Comparison of ENCODE assay signal across 13 cellular contexts in the genomic region with DNA sequence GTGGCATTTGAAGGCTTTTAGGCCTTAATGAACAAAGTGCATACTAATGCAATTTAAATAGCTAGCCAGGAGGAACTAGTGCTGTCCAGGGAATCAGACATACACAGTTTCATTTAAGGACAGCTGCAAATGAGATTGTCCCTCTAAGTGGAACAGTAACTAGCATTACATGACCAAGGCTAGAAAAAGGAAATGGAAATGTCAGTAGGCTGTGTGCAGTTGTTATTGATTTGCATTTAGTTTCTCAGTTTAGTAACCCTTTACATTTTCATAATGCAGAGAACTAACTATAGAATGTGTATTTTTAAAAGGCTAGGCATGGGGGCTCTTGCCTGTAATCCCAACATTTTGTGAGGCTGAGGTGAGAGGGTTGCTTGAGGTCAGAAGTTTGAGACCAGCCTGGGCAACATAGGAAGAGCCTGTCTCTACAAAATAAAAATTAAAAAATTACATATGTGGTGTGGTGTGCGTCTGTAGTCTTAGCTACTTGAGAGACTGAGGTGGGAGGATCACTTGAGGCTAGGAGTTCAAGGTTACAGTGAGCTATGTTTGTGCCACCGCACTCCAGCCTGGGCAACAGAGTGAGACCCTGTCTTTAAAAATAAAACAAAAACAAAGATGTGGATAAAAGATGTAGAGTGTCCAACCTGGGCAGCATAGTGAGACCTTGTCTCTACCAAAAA.
DNase-seq lines count a peak whose midpoint lies in the region; ATAC-seq and TF ChIP-seq lines count a peak whose summit lies in the region.
"Had no signal": no experiment of that assay in that cellular context is flagged by ENCODE, and none has a peak within 500 bp of the region (broad histone marks: within the 10 kb centered on the region; RNA-seq: fewer than 3 reads in every experiment).

No MANE protein-coding gene starts in this region.

- TF ChIP-seq CTCF in activated B cell treated with CpG ODN at 0.5 μM for 24 hours (IDR thresholded peaks at IDR 0.05) = no peak
- TF ChIP-seq CTCF in RWPE1 (conservative IDR thresholded peaks at IDR 0.05; ENCODE audit: low read depth) = no peak

- H3K27me3 Mint-ChIP-seq in activated B cell treated with CpG ODN at 0.5 μM for 24 hours = no peaks in the 10 kb centered on the region
- H3K27me3 Mint-ChIP-seq: activated naive CD4-positive, alpha-beta T cell treated with anti-CD3 and anti-CD28 coated beads, Interleukin-2, amount 50 U/mL, for 24 hours; naive thymus-derived CD8-positive, alpha-beta T cell had no signal

- H3K4me1 Mint-ChIP-seq in activated B cell treated with CpG ODN at 0.5 μM for 24 hours = peaks cover 21% of the 10 kb centered on the region
- H3K4me1 Mint-ChIP-seq: activated naive CD4-positive, alpha-beta T cell treated with anti-CD3 and anti-CD28 coated beads, Interleukin-2, amount 50 U/mL, for 24 hours had no signal

- CTCF ChIA-PET in activated B cell treated with CpG ODN at 0.5 μM for 24 hours (lab: Charles Lee) = no interaction called here
- CTCF ChIA-PET in RWPE1 (lab: Yijun Ruan, JAX) = no interaction called here

- peak overlapping the region; percentile 56 for H3K27ac Mint-ChIP-seq in activated B cell treated with CpG ODN at 0.5 μM for 24 hours
- H3K27ac Mint-ChIP-seq: activated naive CD4-positive, alpha-beta T cell treated with anti-CD3 and anti-CD28 coated beads, Interleukin-2, amount 50 U/mL, for 24 hours had no signal

- no peak for DNase-seq in activated B cell treated with CpG ODN at 0.5 μM for 24 hours
- DNase-seq in RWPE1 (ENCODE audit: low spot score) = no peak
- DNase-seq in AML-193 (lab: John Stamatoyannopoulos, UW) = no peak
- DNase-seq in DMS153 treated with DMSO at 0.1 percent for 48 hours (lab: John Stamatoyannopoulos, UW; ENCODE audit: unreplicated experiment) = no peak
- no peak for DNase-seq in NCI-H526 treated with DMSO at 0.1 percent for 48 hours (lab: John Stamatoyannopoulos, UW)
- DNase-seq: activated CD4-positive, CD25-positive, alpha-beta regulatory T cell; effector memory CD4-positive, alpha-beta T cell; naive thymus-derived CD8-positive, alpha-beta T cell; NCI-H1417 treated with DMSO at 0.1 percent for 48 hours had no signal

- H3K4me3 Mint-ChIP-seq in activated B cell treated with CpG ODN at 0.5 μM for 24 hours = no peak overlapping the region
- H3K4me3 Mint-ChIP-seq: activated naive CD4-positive, alpha-beta T cell treated with anti-CD3 and anti-CD28 coated beads, Interleukin-2, amount 50 U/mL, for 24 hours; naive thymus-derived CD8-positive, alpha-beta T cell had no signal

- H3K36me3 Mint-ChIP-seq in activated B cell treated with CpG ODN at 0.5 μM for 24 hours (ENCODE audit: low read depth) = peaks cover 73% of the 10 kb centered on the region

- POLR2A ChIA-PET in activated B cell treated with CpG ODN at 0.5 μM for 24 hours (lab: Charles Lee) = no interaction called here
- POLR2A ChIA-PET in RWPE1 (lab: Yijun Ruan, JAX; ENCODE audit: low non-redundant PET) = no interaction called here

- peak; percentile 90 for ATAC-seq in GM18519 (IDR thresholded peaks at IDR 0.05; ENCODE audit: low FRiP score, unreplicated experiment)
- ATAC-seq in GM21390 (IDR thresholded peaks at IDR 0.05; ENCODE audit: unreplicated experiment) = peak; percentile 93
- ATAC-seq in HG03060 (IDR thresholded peaks at IDR 0.05; ENCODE audit: low read depth, unreplicated experiment) = peak; percentile 95
- no peak for ATAC-seq in activated B cell treated with CpG ODN at 0.5 μM for 24 hours (ENCODE audit: low read depth)
- ATAC-seq: naive thymus-derived CD8-positive, alpha-beta T cell had no signal

- intact Hi-C loops in activated B cell treated with CpG ODN at 0.5 μM for 24 hours (cut with micrococcal nuclease) = no loop called here

- H3K27ac ChIP-seq in RWPE1 = no peak overlapping the region

- no peaks in the 10 kb centered on the region for H3K9me3 Mint-ChIP-seq in activated B cell treated with CpG ODN at 0.5 μM for 24 hours
- H3K9me3 Mint-ChIP-seq: activated naive CD4-positive, alpha-beta T cell treated with anti-CD3 and anti-CD28 coated beads, Interleukin-2, amount 50 U/mL, for 24 hours; naive thymus-derived CD8-positive, alpha-beta T cell had no signal
